1 cellular context compared by ENCODE assay signal in the genomic region with DNA sequence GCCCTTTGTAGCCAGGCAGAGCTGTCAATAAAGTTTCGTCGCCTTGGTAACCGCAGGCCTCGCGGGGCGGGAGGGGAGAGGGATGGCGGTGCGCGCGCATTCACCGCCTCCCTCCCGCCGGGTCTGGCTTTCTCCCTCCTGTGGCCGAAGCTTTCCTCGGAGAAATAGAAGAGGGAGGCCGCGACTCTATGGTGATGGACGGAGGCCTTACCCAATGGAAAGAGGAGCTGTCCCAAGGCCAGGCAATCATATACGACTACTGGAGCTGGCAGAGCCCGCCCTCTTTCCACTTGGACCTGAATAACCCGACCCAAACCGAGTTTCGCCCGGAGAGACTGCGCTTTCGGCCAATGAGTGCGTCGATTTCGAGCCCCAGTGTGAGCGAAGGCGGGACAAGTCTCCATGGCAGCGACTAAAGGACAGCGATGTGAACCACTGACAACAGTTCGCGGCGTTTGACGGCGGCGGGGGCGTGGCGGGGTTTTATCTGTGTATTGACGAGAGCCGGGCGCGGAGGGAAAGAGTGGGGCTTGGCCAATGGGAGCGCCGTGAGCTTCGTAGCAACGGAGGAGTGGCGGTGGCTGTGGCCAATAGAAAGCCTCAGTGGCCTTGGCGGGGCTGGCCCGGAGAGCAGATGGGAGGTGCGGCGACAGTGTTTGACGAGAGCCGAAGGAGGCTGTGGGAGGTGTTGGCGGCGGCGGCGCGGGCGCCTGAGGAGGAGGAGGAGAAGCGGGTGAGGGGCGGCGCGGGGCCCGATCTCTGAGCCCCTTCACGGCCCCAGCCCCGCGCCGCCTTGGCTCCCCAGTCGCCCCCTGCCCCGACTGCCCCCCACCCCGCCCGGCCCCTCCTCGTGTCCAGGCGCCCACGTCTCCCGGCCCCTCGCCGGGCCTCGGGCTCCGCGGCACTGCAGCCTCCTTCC.
TF ChIP-seq lines count a peak whose summit lies in the region.

A gene (plus strand): TSS at position 652 of the 919 bp plus-strand sequence. CDS start 2,061 bp downstream, outside the sequence.

TF ChIP-seq in K562, 482 proteins besides CTCF, POLR2A, EP300 and RAD21 (continued from another document and continues in another):
- TF ChIP-seq JUND (IDR thresholded peaks at IDR 0.05; ENCODE audit: borderline replicate concordance, low read depth, low read length) (no peak; the same call in 1 of the 2 replicates), JUND (tag; IDR thresholded peaks at IDR 0.05; ENCODE audit: borderline replicate concordance, low read depth, low read length) (no peak), MAFF (IDR thresholded peaks at IDR 0.05; ENCODE audit: low read length) (no peak), SAFB (IDR thresholded peaks at IDR 0.05; ENCODE audit: borderline replicate concordance, low read depth, low read length) (0 out of 2 replicates have a peak, but pooled peaks have one; percentile 26), EWSR1 (IDR thresholded peaks at IDR 0.05; ENCODE audit: borderline replicate concordance, low read depth, partially characterized antibody) (no peak), NUFIP1 (IDR thresholded peaks at IDR 0.05; ENCODE audit: partially characterized antibody) (no peak), NBN (IDR thresholded peaks at IDR 0.05; ENCODE audit: low read depth) (no peak), GTF2E2 (tag; IDR thresholded peaks at IDR 0.05) (no peak), GABPB2 (CRISPR knock-in tag; conservative IDR thresholded peaks at IDR 0.05) (no peak), CAMTA2 (CRISPR knock-in tag; conservative IDR thresholded peaks at IDR 0.05) (no peak), FOXK1 (CRISPR knock-in tag; IDR thresholded peaks at IDR 0.05; ENCODE audit: borderline replicate concordance) (no peak), RBM14 (IDR thresholded peaks at IDR 0.05; ENCODE audit: borderline replicate concordance, insufficient read depth, low read depth, low read length) (no peak), LCOR (CRISPR knock-in tag; IDR thresholded peaks at IDR 0.05) (no peak), CTBP1 (IDR thresholded peaks at IDR 0.05; ENCODE audit: borderline replicate concordance) (peak; percentile 9; the same call in 1 of the 2 replicates), CC2D1A (IDR thresholded peaks at IDR 0.05) (no peak), PCBP1 (IDR thresholded peaks at IDR 0.05; ENCODE audit: low read depth, low read length, poor library complexity, severe bottlenecking) (peak; percentile 72), ZNF354B (CRISPR knock-in tag; IDR thresholded peaks at IDR 0.05) (no peak), CHD2 (IDR thresholded peaks at IDR 0.05; ENCODE audit: low read depth, low read length) (peak; percentile 89), ATF1 (CRISPR knock-in tag; IDR thresholded peaks at IDR 0.05) (no peak; the same call in 1 of the 2 replicates), ATF1 (tag; IDR thresholded peaks at IDR 0.05) (peak; percentile 99), PTBP1 (IDR thresholded peaks at IDR 0.05; ENCODE audit: low read depth, low read length) (no peak), RCOR1 (IDR thresholded peaks at IDR 0.05; ENCODE audit: borderline replicate concordance in 1 of 2, low read depth in 2 of 2, low read length in 2 of 2) (peak in 1 of 2 experiments; percentile 73; a peak in 2 of 4 replicates), CSDE1 (IDR thresholded peaks at IDR 0.05) (peak in 1 of 2 experiments; percentile 90; a peak in 2 of 4 replicates), ZBTB7A (IDR thresholded peaks at IDR 0.05; ENCODE audit: borderline replicate concordance, control insufficient read depth, low read depth, low read length) (no peak; the same call in 1 of the 2 replicates), SIX5 (IDR thresholded peaks at IDR 0.05; ENCODE audit: borderline replicate concordance in 1 of 2, insufficient read depth in 1 of 2, low read depth in 1 of 2, low read length in 2 of 2) (no peak), ETV6 (IDR thresholded peaks at IDR 0.05; ENCODE audit: borderline replicate concordance in 1 of 2, low read depth in 2 of 2, low read length in 1 of 2) (no peak), ETV6 (CRISPR knock-in tag; IDR thresholded peaks at IDR 0.05; ENCODE audit: borderline replicate concordance) (no peak), ILK (tag; IDR thresholded peaks at IDR 0.05; ENCODE audit: borderline replicate concordance, low read depth) (no peak)
- TF ChIP-seq, protein P1, sequence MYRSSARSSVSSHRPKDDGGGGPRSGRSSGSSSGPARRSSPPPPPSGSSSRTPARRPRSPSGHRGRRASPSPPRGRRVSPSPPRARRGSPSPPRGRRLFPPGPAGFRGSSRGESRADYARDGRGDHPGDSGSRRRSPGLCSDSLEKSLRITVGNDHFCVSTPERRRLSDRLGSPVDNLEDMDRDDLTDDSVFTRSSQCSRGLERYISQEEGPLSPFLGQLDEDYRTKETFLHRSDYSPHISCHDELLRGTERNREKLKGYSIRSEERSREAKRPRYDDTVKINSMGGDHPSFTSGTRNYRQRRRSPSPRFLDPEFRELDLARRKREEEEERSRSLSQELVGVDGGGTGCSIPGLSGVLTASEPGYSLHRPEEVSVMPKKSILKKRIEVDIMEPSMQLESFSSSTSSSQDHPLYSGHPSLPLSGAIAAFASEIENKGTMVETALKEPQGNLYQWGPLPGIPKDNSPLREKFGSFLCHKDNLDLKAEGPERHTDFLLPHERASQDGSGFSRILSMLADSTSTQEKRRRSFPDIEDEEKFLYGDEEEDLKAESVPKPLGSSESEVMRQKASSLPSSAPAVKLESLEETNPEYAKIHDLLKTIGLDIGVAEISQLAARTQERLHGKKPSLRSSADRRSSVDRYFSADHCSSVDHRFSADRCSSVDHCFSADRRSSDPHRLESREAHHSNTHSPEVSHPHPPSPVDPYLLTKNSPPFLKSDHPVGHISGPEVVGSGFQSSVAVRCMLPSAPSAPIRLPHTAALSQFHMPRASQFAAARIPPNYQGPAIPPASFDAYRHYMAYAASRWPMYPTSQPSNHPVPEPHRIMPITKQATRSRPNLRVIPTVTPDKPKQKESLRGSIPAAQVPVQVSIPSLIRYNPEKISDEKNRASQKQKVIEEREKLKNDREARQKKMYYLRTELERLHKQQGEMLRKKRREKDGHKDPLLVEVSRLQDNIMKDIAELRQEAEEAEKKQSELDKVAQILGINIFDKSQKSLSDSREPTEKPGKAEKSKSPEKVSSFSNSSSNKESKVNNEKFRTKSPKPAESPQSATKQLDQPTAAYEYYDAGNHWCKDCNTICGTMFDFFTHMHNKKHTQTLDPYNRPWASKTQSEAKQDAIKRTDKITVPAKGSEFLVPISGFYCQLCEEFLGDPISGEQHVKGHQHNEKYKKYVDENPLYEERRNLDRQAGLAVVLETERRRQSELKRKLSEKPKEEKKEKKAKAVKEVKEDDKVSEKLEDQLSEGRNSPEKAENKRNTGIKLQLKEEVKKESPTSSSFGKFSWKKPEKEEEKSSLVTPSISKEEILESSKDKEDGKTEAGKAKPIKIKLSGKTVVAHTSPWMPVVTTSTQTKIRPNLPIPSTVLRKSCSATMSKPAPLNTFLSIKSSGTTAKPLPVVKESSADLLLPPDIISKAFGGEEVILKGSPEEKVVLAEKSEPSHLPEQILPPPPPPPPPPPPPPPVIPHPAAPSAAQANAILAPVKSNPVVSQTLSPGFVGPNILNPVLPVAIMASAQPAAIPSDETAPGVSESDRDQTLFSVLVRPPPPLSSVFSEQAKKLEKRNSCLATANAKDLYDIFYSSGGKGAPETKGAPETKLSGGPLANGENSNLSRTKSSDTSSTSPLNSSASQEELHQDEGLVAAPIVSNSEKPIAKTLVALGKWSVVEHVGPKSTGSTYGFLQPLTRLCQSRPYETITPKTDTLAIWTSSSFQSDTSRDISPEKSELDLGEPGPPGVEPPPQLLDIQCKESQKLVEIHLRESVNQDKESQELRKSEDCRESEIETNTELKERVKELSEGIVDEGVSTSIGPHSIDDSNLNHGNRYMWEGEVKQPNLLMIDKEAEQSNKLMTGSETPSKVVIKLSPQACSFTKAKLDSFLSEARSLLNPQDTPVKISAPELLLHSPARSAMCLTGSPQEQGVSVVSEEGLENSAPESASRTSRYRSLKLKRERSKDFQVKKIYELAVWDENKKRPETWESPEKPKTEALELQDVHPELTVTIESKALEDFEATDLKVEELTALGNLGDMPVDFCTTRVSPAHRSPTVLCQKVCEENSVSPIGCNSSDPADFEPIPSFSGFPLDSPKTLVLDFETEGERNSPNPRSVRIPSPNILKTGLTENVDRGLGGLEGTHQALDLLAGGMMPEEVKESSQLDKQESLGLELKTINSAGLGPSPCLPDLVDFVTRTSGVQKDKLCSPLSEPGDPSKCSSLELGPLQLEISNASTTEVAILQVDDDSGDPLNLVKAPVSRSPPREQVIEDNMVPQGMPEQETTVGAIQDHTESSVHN (IDR thresholded peaks at IDR 0.05; ENCODE audit: borderline replicate concordance in 1 of 2, low read depth in 1 of 2) = no peak
- TF ChIP-seq, protein P2, sequence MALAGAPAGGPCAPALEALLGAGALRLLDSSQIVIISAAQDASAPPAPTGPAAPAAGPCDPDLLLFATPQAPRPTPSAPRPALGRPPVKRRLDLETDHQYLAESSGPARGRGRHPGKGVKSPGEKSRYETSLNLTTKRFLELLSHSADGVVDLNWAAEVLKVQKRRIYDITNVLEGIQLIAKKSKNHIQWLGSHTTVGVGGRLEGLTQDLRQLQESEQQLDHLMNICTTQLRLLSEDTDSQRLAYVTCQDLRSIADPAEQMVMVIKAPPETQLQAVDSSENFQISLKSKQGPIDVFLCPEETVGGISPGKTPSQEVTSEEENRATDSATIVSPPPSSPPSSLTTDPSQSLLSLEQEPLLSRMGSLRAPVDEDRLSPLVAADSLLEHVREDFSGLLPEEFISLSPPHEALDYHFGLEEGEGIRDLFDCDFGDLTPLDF (CRISPR knock-in tag; IDR thresholded peaks at IDR 0.05) = peak; percentile 93
- TF ChIP-seq, protein P3, sequence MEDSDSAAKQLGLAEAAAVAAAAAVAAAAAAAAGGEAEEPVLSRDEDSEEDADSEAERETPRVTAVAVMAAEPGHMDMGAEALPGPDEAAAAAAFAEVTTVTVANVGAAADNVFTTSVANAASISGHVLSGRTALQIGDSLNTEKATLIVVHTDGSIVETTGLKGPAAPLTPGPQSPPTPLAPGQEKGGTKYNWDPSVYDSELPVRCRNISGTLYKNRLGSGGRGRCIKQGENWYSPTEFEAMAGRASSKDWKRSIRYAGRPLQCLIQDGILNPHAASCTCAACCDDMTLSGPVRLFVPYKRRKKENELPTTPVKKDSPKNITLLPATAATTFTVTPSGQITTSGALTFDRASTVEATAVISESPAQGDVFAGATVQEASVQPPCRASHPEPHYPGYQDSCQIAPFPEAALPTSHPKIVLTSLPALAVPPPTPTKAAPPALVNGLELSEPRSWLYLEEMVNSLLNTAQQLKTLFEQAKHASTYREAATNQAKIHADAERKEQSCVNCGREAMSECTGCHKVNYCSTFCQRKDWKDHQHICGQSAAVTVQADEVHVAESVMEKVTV (CRISPR knock-in tag; IDR thresholded peaks at IDR 0.05) = no peak
- TF ChIP-seq, protein P4, sequence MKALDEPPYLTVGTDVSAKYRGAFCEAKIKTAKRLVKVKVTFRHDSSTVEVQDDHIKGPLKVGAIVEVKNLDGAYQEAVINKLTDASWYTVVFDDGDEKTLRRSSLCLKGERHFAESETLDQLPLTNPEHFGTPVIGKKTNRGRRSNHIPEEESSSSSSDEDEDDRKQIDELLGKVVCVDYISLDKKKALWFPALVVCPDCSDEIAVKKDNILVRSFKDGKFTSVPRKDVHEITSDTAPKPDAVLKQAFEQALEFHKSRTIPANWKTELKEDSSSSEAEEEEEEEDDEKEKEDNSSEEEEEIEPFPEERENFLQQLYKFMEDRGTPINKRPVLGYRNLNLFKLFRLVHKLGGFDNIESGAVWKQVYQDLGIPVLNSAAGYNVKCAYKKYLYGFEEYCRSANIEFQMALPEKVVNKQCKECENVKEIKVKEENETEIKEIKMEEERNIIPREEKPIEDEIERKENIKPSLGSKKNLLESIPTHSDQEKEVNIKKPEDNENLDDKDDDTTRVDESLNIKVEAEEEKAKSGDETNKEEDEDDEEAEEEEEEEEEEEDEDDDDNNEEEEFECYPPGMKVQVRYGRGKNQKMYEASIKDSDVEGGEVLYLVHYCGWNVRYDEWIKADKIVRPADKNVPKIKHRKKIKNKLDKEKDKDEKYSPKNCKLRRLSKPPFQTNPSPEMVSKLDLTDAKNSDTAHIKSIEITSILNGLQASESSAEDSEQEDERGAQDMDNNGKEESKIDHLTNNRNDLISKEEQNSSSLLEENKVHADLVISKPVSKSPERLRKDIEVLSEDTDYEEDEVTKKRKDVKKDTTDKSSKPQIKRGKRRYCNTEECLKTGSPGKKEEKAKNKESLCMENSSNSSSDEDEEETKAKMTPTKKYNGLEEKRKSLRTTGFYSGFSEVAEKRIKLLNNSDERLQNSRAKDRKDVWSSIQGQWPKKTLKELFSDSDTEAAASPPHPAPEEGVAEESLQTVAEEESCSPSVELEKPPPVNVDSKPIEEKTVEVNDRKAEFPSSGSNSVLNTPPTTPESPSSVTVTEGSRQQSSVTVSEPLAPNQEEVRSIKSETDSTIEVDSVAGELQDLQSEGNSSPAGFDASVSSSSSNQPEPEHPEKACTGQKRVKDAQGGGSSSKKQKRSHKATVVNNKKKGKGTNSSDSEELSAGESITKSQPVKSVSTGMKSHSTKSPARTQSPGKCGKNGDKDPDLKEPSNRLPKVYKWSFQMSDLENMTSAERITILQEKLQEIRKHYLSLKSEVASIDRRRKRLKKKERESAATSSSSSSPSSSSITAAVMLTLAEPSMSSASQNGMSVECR (CRISPR knock-in tag; IDR thresholded peaks at IDR 0.05) = no peak
- TF ChIP-seq, protein P5, sequence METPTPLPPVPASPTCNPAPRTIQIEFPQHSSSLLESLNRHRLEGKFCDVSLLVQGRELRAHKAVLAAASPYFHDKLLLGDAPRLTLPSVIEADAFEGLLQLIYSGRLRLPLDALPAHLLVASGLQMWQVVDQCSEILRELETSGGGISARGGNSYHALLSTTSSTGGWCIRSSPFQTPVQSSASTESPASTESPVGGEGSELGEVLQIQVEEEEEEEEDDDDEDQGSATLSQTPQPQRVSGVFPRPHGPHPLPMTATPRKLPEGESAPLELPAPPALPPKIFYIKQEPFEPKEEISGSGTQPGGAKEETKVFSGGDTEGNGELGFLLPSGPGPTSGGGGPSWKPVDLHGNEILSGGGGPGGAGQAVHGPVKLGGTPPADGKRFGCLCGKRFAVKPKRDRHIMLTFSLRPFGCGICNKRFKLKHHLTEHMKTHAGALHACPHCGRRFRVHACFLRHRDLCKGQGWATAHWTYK (CRISPR knock-in tag; IDR thresholded peaks at IDR 0.05) = no peak
- TF ChIP-seq, protein P6, sequence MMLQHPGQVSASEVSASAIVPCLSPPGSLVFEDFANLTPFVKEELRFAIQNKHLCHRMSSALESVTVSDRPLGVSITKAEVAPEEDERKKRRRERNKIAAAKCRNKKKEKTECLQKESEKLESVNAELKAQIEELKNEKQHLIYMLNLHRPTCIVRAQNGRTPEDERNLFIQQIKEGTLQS (IDR thresholded peaks at IDR 0.05) = no peak
- TF ChIP-seq, protein P6 (CRISPR knock-in tag; conservative IDR thresholded peaks at IDR 0.05) = no peak
